ENCODE assay signal across 9 cellular contexts in the genomic region with DNA sequence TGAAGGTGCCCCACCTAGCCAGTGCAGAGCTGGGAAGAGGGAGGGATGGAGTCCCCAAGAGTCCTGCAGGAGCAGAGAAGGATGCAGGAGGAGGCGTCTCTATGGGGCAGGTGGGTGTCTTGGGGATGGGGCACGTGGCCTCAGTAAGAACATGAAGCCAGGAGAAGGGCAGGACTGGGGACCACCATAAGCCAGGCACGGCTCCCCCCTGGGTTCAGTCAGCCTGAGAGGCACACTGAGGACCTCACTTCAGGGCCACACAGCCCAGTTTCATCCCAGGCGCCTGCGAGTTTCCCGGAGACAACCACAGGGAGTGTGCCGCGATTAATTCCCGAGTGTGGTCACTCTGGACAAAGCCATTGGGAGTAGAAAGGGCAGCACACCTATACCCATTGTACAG.
DNase-seq lines count a peak whose midpoint lies in the region; ATAC-seq and TF ChIP-seq lines count a peak whose summit lies in the region.
"Had no signal": no experiment of that assay in that cellular context is flagged by ENCODE, and none has a peak within 500 bp of the region (broad histone marks: within the 10 kb centered on the region; RNA-seq: fewer than 3 reads in every experiment).

No MANE protein-coding gene starts in this region.

- intact Hi-C loops in heart right ventricle (cut with DNase I) (loop anchor here (2.0 to 10.0 kb wide), 12 partner anchors 111 to 1031 kb away; a partner anchor contains a TSS), sciatic nerve (cut with DNase I) (no loop called here)

- no peaks in the 10 kb centered on the region for H3K9me3 ChIP-seq in heart right ventricle

- WGBS in heart right ventricle, 2 donors: 29 to 35% methylated on average over 9 of the region's 9 CpGs

- H3K4me3 ChIP-seq in Jurkat, Clone E6-1 (ENCODE audit: low read length): peak overlapping the region; percentile 68
- H3K4me3 ChIP-seq in heart right ventricle: peak overlapping the region; percentile 36 to 79 (median 68)

- peaks cover 0 to 25% (median 3%) of the 10 kb centered on the region in 7 donors for H3K27me3 ChIP-seq in heart right ventricle

- H3K4me1 ChIP-seq in heart right ventricle: peaks cover 0 to 11% (median 0%) of the 10 kb centered on the region in 9 donors

- TF ChIP-seq CTCF in heart right ventricle (IDR thresholded peaks at IDR 0.05) (no peak), GM10266 (IDR thresholded peaks at IDR 0.05; ENCODE audit: control insufficient read depth, insufficient read depth, low read depth, missing control alignments) (no peak)

- peak overlapping the region in 6 of 10 donors; percentile 65 to 84 (median 76) for H3K27ac ChIP-seq in heart right ventricle

- peak; percentile 6 for ATAC-seq in GM18873 (IDR thresholded peaks at IDR 0.05; ENCODE audit: low FRiP score, unreplicated experiment)
- ATAC-seq in heart right ventricle: peak in 5 of 8 donors; percentile 1 to 39 (median 6)
- ATAC-seq in sciatic nerve: peak; percentile 9
- no peak for ATAC-seq in HG03095 (IDR thresholded peaks at IDR 0.05; ENCODE audit: unreplicated experiment)

- DNase-seq in Jurkat, Clone E6-1 (ENCODE audit: low read depth, low spot score): no peak
- DNase-seq in heart right ventricle (peak; percentile 9 to 30), sciatic nerve (ENCODE audit: low spot score) (no peak), kidney glomerular epithelial cell (lab: John Stamatoyannopoulos, UW) (no peak), GM10266 (ENCODE audit: extremely low spot score) (no peak), NCI-H128 (lab: John Stamatoyannopoulos, UW; ENCODE audit: unreplicated experiment) (no peak)
- DNase-seq: mammary epithelial cell had no signal

- H3K36me3 ChIP-seq in heart right ventricle: no peaks in the 10 kb centered on the region

Comparison
In these comparisons a context has a peak if more than half of its experiments do, and no peak if none do; other contexts are left out.
1. DNase-seq: peak in heart right ventricle (2 of 2); none in Jurkat, Clone E6-1 (single experiment), sciatic nerve (single experiment), kidney glomerular epithelial cell (single experiment), GM10266 (single experiment) and NCI-H128 (single experiment).